8 cellular contexts compared by ENCODE assay signal in genomic region chr9:70418822-70419545, GRCh38. TPM values are rescaled to one million over a fixed set of nuclear protein-coding genes. Genes with fewer than 3 reads are reported as not detected.
DNase-seq lines count a peak whose midpoint lies in the region; ATAC-seq, FAIRE-seq and TF ChIP-seq lines count a peak whose summit lies in the region.

No MANE protein-coding gene starts in this region.

- H3K4me3 ChIP-seq in keratinocyte (ENCODE audit: control insufficient read depth in 2 of 3, extremely low read depth in 1 of 3, insufficient read depth in 2 of 3, low read depth in 1 of 3, low read length in 3 of 3) = peak overlapping the region; percentile 39 to 78 (median 68)

- H3K36me3 Mint-ChIP-seq in central memory CD8-positive, alpha-beta T cell (ENCODE audit: insufficient read depth) = peaks cover 22% of the 10 kb centered on the region

- H3K4me3 Mint-ChIP-seq in central memory CD8-positive, alpha-beta T cell = peak overlapping the region; percentile 91

- peak overlapping the region; percentile 84 for H2AFZ ChIP-seq in keratinocyte (ENCODE audit: control insufficient read depth, low read length)

- no peaks in the 10 kb centered on the region for H3K36me3 ChIP-seq in keratinocyte (ENCODE audit: control insufficient read depth in 2 of 2, extremely low read depth in 1 of 2, insufficient read depth in 2 of 2, low read length in 2 of 2)

- peak overlapping the region; percentile 99 for H3K27ac Mint-ChIP-seq in central memory CD8-positive, alpha-beta T cell (ENCODE audit: low read depth)

- DNase-seq in AG08395 (ENCODE audit: low spot score) (peak; percentile 91), NCI-H345 (lab: John Stamatoyannopoulos, UW) (peak; percentile 86), keratinocyte (ENCODE audit: low read depth, low spot score) (no peak)
- peak; percentile 61 to 81 (median 68) for DNase-seq in activated CD4-positive, CD25-positive, alpha-beta regulatory T cell (lab: John Stamatoyannopoulos, UW)
- peak; percentile 63 to 72 for DNase-seq in central memory CD8-positive, alpha-beta T cell (ENCODE audit: low spot score in 2 of 2)
- DNase-seq in stimulated activated CD4-positive, alpha-beta T cell treated with anti-CD3 and anti-CD28 coated beads, Interleukin-12 subunit alpha, Interleukin-12 subunit beta, amount 100 ng/mL, for 4 hours = peak; percentile 83

- no peaks in the 10 kb centered on the region for H3K27me3 ChIP-seq in keratinocyte (ENCODE audit: control insufficient read depth, extremely low read depth, insufficient read depth, low read length)

- H3K9ac ChIP-seq in keratinocyte (ENCODE audit: control insufficient read depth, extremely low read depth, insufficient read depth, low read length) = peak overlapping the region; percentile 91

- H3K9me1 ChIP-seq in keratinocyte (ENCODE audit: control insufficient read depth, extremely low read depth, insufficient read depth, low read length) = no peaks in the 10 kb centered on the region

- FAIRE-seq in keratinocyte (lab: Jason Lieb, UNC) = no peak

- peak overlapping the region; percentile 98 for H3K27ac ChIP-seq in keratinocyte (ENCODE audit: control insufficient read depth, insufficient read depth, low read length)

- dilution Hi-C loops in keratinocyte (cut with MboI; ENCODE audit: extremely low pct_ligation_motif_present, low sequenced_read_pairs) = no loop called here

- H3K27me3 Mint-ChIP-seq in central memory CD8-positive, alpha-beta T cell = no peaks in the 10 kb centered on the region

- TF ChIP-seq CTCF in keratinocyte (optimal IDR thresholded peaks at IDR 0.05 in 1 of 3, IDR thresholded peaks at IDR 0.05 in 1 of 3, conservative IDR thresholded peaks at IDR 0.05 in 1 of 3; ENCODE audit: extremely low read depth in 1 of 3, insufficient read depth in 2 of 3, low read length in 3 of 3) = no peak

- peak overlapping the region; percentile 93 for H3K4me2 ChIP-seq in keratinocyte (ENCODE audit: control insufficient read depth, extremely low read depth, insufficient read depth, low read depth, low read length)

- H3K4me1 ChIP-seq in keratinocyte (ENCODE audit: control insufficient read depth, extremely low read depth, insufficient read depth, low read length) = peaks cover 21% of the 10 kb centered on the region

- ATAC-seq in GM18909 (IDR thresholded peaks at IDR 0.05; ENCODE audit: poor library complexity, unreplicated experiment) (peak; percentile 56), HG03175 (IDR thresholded peaks at IDR 0.05; ENCODE audit: unreplicated experiment) (peak; percentile 51)
- ATAC-seq in central memory CD8-positive, alpha-beta T cell (replicated peaks; ENCODE audit: extremely low read depth, poor library complexity, severe bottlenecking) = peak; percentile 45

- peaks cover 36% of the 10 kb centered on the region for H3K4me1 Mint-ChIP-seq in central memory CD8-positive, alpha-beta T cell

- no peaks in the 10 kb centered on the region for H3K79me2 ChIP-seq in keratinocyte (ENCODE audit: control insufficient read depth, insufficient read depth, low read length)

- H3K9me3 ChIP-seq in keratinocyte (ENCODE audit: control insufficient read depth, low read depth, low read length) = no peaks in the 10 kb centered on the region

- H3K9me3 Mint-ChIP-seq in central memory CD8-positive, alpha-beta T cell = no peaks in the 10 kb centered on the region

- no peaks in the 10 kb centered on the region for H4K20me1 ChIP-seq in keratinocyte (ENCODE audit: control insufficient read depth, extremely low read depth, insufficient read depth, low read length)

RNA-seq across cellular contexts. Expression of gene KLF9, which starts 4.5 kb away (rescaled TPM):
- polyA plus RNA-seq in keratinocyte = 2.4 to 4.5 TPM (median 3.0 TPM) in 3 replicates
- polyA plus RNA-seq in keratinocyte (2011; ENCODE audit: low read depth) = 2.4 TPM
- 2.2 and 3.4 TPM in 2 replicates for polyA plus RNA-seq in keratinocyte (2011; cell fraction: cytosol; rRNA removed)
- 3.3 and 3.6 TPM in 2 replicates for polyA plus RNA-seq in keratinocyte (2011; cell fraction: nucleus; rRNA removed)
- 2.3 and 4.8 TPM in 2 replicates for polyA plus RNA-seq in keratinocyte (2012; ENCODE audit: low replicate concordance)
- 1.4 to 2.3 TPM (median 2.2 TPM) in 3 replicates for polyA minus RNA-seq in keratinocyte
- polyA minus RNA-seq in keratinocyte (2011; cell fraction: cytosol; rRNA and poly(A)+ RNA removed) = 2.9 TPM
- polyA minus RNA-seq in keratinocyte (2011; cell fraction: nucleus; rRNA and poly(A)+ RNA removed) = 2.8 and 3.9 TPM in 2 replicates
